Comparison of ENCODE assay signal across 12 cellular contexts in the genomic region with DNA sequence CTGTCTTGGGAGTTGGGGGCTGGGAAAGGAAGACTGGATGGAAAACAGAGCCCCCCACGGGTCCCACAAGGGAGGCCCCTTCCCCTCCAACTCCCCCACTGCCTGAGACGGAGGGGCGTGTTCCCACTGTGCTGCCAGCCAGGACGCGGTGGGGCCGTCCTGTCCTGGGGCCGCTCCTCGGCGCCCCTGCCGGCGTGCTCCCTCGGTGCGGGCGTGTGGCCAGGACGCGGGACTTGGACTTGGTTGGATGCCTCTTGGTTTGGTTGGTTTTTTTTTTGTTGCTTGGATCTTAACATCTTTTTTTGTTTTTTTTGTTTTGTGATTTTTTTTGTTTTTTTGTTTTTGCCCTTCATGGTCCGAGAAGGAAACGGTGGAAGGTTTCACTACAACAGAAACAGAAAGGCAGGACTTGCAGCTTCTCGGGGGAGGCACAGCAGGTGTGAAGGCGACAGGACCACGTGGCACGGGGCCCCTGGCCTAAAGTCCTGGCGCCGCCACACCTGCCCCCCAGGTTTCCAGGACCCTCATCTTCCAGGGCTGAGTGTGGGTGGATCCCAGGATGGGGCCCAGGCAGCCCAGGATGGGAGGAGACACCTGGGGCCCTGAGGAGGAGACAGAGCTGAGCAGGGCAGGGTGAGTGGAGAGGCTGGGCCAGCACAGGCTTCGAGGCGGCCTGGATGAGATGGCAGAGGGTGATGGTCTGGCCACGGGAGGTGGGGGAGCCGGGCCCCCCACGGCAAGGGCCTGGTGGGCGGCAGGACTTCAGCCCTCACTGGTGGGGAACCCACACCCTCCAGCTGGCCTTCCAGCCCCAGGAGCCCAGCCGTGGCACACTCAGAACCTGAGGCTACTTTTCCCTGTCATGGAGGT. TPM values are rescaled to one million over a fixed set of nuclear protein-coding genes. Genes with fewer than 3 reads are reported as not detected.
A peak's percentile ranks its signal among the peaks of the same experiment; 100 is the strongest.
DNase-seq lines count a peak whose midpoint lies in the region; ATAC-seq and TF ChIP-seq lines count a peak whose summit lies in the region.
"Had no signal": no experiment of that assay in that cellular context is flagged by ENCODE, and none has a peak within 500 bp of the region (broad histone marks: within the 10 kb centered on the region; RNA-seq: fewer than 3 reads in every experiment).

No MANE protein-coding gene starts in this region.

- no peak overlapping the region for H2BK12ac ChIP-seq in mesenchymal stem cell (ENCODE audit: low read length in 2 of 2)

- H3K36me3 ChIP-seq in NT2/D1 (ENCODE audit: insufficient read depth, insufficient read length, low read length) (peaks cover 25% of the 10 kb centered on the region), mesenchymal stem cell (ENCODE audit: control insufficient read depth in 1 of 2, insufficient read depth in 2 of 2, low read depth in 1 of 2, low read length in 2 of 2) (peaks cover 5 to 29% of the 10 kb centered on the region in 2 experiments), spleen (peaks cover 0 to 35% (median 17%) of the 10 kb centered on the region in 6 donors)

- intact Hi-C loops in spleen (cut with DNase I; ENCODE audit: low total_unique reads), result no loop called here

- 85% methylated on average over 31 of the region's 31 CpGs for WGBS in mesenchymal stem cell
- WGBS in spleen, 5 donors, result 37 to 61% (median 55%) methylated on average over 27 to 31 of the region's 31 CpGs

- CTCF ChIA-PET in AG04450 (lab: Charles Lee), result interaction anchor here (0.7 to 11.0 kb wide), 5 partner anchors 8 to 302 kb away, joined by 3 to 221 read pairs (median 4); no protein-coding TSS in a partner anchor
- CTCF ChIA-PET in activated CD4-positive, alpha-beta T cell treated with anti-CD3 and anti-CD28 coated beads, Interleukin-2, amount 10 ng/mL, durations not matched to agents 7 days and 5 days (lab: Charles Lee), result interaction anchor here (1.1 kb wide), 1 partner anchor 310 kb away, joined by 4 read pairs; no protein-coding TSS in a partner anchor

- no peaks in the 10 kb centered on the region for H3K36me3 Mint-ChIP-seq in activated CD4-positive, alpha-beta T cell treated with anti-CD3 and anti-CD28 coated beads, Interleukin-2, amount 10 ng/mL, durations not matched to agents 7 days and 5 days (ENCODE audit: low read depth)
- peaks cover 8% of the 10 kb centered on the region for H3K36me3 Mint-ChIP-seq in osteocyte (ENCODE audit: unreplicated experiment)

- no peak overlapping the region for H3K4ac ChIP-seq in mesenchymal stem cell (ENCODE audit: low read depth in 1 of 2, low read length in 2 of 2)

- DNase-seq in AG04450 (ENCODE audit: low read depth, low spot score), result no peak
- no peak for DNase-seq in NT2/D1 (ENCODE audit: low read depth, low spot score)
- DNase-seq in epithelial cell of proximal tubule (ENCODE audit: low read depth), result no peak
- DNase-seq in mesenchymal stem cell, result no peak
- no peak for DNase-seq in activated CD4-positive, alpha-beta T cell treated with anti-CD3 and anti-CD28 coated beads, Interleukin-2, amount 10 ng/mL, durations not matched to agents 7 days and 5 days
- DNase-seq in spleen, result no peak
- DNase-seq in osteocyte (ENCODE audit: extremely low spot score, unreplicated experiment), result no peak
- DNase-seq: activated effector memory CD4-positive, alpha-beta T cell treated with anti-CD3 and anti-CD28 coated beads, Interleukin-2, amount 50 U/mL, for 16 hours; MG63 had no signal

- no peak overlapping the region for H3K27ac ChIP-seq in AG04450 (ENCODE audit: low read depth, low read length)
- H3K27ac ChIP-seq in mesenchymal stem cell (ENCODE audit: low read length, poor library complexity, severe bottlenecking), result no peak overlapping the region
- H3K27ac ChIP-seq in spleen, result no peak overlapping the region
- H3K27ac ChIP-seq: SK-N-MC had no signal

- H4K91ac ChIP-seq in mesenchymal stem cell (ENCODE audit: low read length), result peak overlapping the region; percentile 20

- no peak overlapping the region for H3K23ac ChIP-seq in mesenchymal stem cell (ENCODE audit: low read length in 2 of 2)

- H3K27ac Mint-ChIP-seq in activated CD4-positive, alpha-beta T cell treated with anti-CD3 and anti-CD28 coated beads, Interleukin-2, amount 10 ng/mL, durations not matched to agents 7 days and 5 days, result no peak overlapping the region
- H3K27ac Mint-ChIP-seq in osteocyte (ENCODE audit: unreplicated experiment), result no peak overlapping the region
- H3K27ac Mint-ChIP-seq: dendritic cell treated with granulocyte-macrophage colony-stimulating factor and Interleukin-4, amounts not matched to agents 40 ng/mL and 50 ng/mL, for 4 days had no signal

- TF ChIP-seq POLR2A in spleen (IDR thresholded peaks at IDR 0.05), result no peak

- no peak overlapping the region for H3K4me2 ChIP-seq in mesenchymal stem cell (ENCODE audit: low read length, poor library complexity, severe bottlenecking)

- H4K8ac ChIP-seq in mesenchymal stem cell (ENCODE audit: low read length), result peak overlapping the region; percentile 24

- H2BK5ac ChIP-seq in mesenchymal stem cell (ENCODE audit: low read depth, low read length, poor library complexity, severe bottlenecking), result no peak overlapping the region

- H2BK120ac ChIP-seq in mesenchymal stem cell (ENCODE audit: low read depth, low read length), result no peak overlapping the region

- POLR2A ChIA-PET in AG04450 (lab: Yijun Ruan, JAX), result interaction anchor here (0.7 kb wide), 1 partner anchor 224 kb away, joined by 3 read pairs; no protein-coding TSS in a partner anchor
- POLR2A ChIA-PET in activated CD4-positive, alpha-beta T cell treated with anti-CD3 and anti-CD28 coated beads, Interleukin-2, amount 10 ng/mL, durations not matched to agents 7 days and 5 days (lab: Charles Lee), result no interaction called here

- H2BK15ac ChIP-seq in mesenchymal stem cell (ENCODE audit: low read depth, poor library complexity, severe bottlenecking), result no peak overlapping the region

- no peak for ATAC-seq in GM18870 (IDR thresholded peaks at IDR 0.05; ENCODE audit: unreplicated experiment)

- H3K9me3 ChIP-seq in AG04450 (ENCODE audit: control insufficient read depth, insufficient read depth, low read length) (no peaks in the 10 kb centered on the region), NT2/D1 (ENCODE audit: insufficient read depth, low read length) (no peaks in the 10 kb centered on the region), mesenchymal stem cell (ENCODE audit: control insufficient read depth, low read length) (no peaks in the 10 kb centered on the region), spleen (no peaks in the 10 kb centered on the region)
- H3K9me3 ChIP-seq: MG63 had no signal

- H2AK5ac ChIP-seq in mesenchymal stem cell (ENCODE audit: low read length, severe bottlenecking), result no peak overlapping the region

- H3K14ac ChIP-seq in mesenchymal stem cell (ENCODE audit: low read length in 2 of 2), result no peak overlapping the region

- H3K9me3 Mint-ChIP-seq in activated CD4-positive, alpha-beta T cell treated with anti-CD3 and anti-CD28 coated beads, Interleukin-2, amount 10 ng/mL, durations not matched to agents 7 days and 5 days, result no peaks in the 10 kb centered on the region
- H3K9me3 Mint-ChIP-seq in osteocyte (ENCODE audit: unreplicated experiment), result no peaks in the 10 kb centered on the region
- H3K9me3 Mint-ChIP-seq: dendritic cell treated with granulocyte-macrophage colony-stimulating factor and Interleukin-4, amounts not matched to agents 40 ng/mL and 50 ng/mL, for 4 days had no signal

- H3K27me3 Mint-ChIP-seq in activated CD4-positive, alpha-beta T cell treated with anti-CD3 and anti-CD28 coated beads, Interleukin-2, amount 10 ng/mL, durations not matched to agents 7 days and 5 days, result peaks cover 8% of the 10 kb centered on the region
- no peaks in the 10 kb centered on the region for H3K27me3 Mint-ChIP-seq in osteocyte (ENCODE audit: unreplicated experiment)

- H3K4me1 ChIP-seq in NT2/D1 (ENCODE audit: insufficient read depth, insufficient read length) (peaks cover 16% of the 10 kb centered on the region), mesenchymal stem cell (ENCODE audit: control insufficient read depth, insufficient read depth, low read depth, low read length) (no peaks in the 10 kb centered on the region), spleen (peaks cover 0 to 37% (median 7%) of the 10 kb centered on the region in 6 donors)

- peaks cover 10% of the 10 kb centered on the region for H3K4me1 Mint-ChIP-seq in activated CD4-positive, alpha-beta T cell treated with anti-CD3 and anti-CD28 coated beads, Interleukin-2, amount 10 ng/mL, durations not matched to agents 7 days and 5 days
- peaks cover 1% of the 10 kb centered on the region for H3K4me1 Mint-ChIP-seq in osteocyte (ENCODE audit: unreplicated experiment)

- H3K27me3 ChIP-seq in AG04450 (ENCODE audit: control insufficient read depth, insufficient read depth, low read length) (peaks cover 15% of the 10 kb centered on the region), NT2/D1 (ENCODE audit: insufficient read depth, insufficient read length) (no peaks in the 10 kb centered on the region), mesenchymal stem cell (ENCODE audit: control insufficient read depth in 1 of 2, insufficient read depth in 1 of 2, low read length in 2 of 2) (peaks cover 3 to 44% of the 10 kb centered on the region in 2 experiments), spleen (replicated peaks in 1 of 7) (peaks cover 0 to 56% (median 24%) of the 10 kb centered on the region in 7 donors)
- H3K27me3 ChIP-seq: MG63 had no signal

- no peak overlapping the region for H3K4me3 ChIP-seq in AG04450 (ENCODE audit: low read depth, low read length)
- no peak overlapping the region for H3K4me3 ChIP-seq in NT2/D1 (ENCODE audit: insufficient read length, low read depth)
- no peak overlapping the region for H3K4me3 ChIP-seq in epithelial cell of proximal tubule (ENCODE audit: low read depth, low read length)
- no peak overlapping the region for H3K4me3 ChIP-seq in mesenchymal stem cell (ENCODE audit: insufficient read depth in 1 of 2, low read depth in 1 of 2, low read length in 2 of 2)
- H3K4me3 ChIP-seq in spleen, result no peak overlapping the region
- H3K4me3 ChIP-seq: MG63, SK-N-MC had no signal

- H2AFZ ChIP-seq in mesenchymal stem cell (ENCODE audit: low read depth, low read length), result no peak overlapping the region

- no peaks in the 10 kb centered on the region for H3K79me1 ChIP-seq in mesenchymal stem cell (replicated peaks; ENCODE audit: low read length, poor library complexity, severe bottlenecking)

- H3K9ac ChIP-seq in NT2/D1 (ENCODE audit: insufficient read length, low read depth), result peak overlapping the region; percentile 46
- peak overlapping the region; percentile 58 for H3K9ac ChIP-seq in mesenchymal stem cell (ENCODE audit: low read length)

- TF ChIP-seq CTCF in AG04450 (IDR thresholded peaks at IDR 0.05; ENCODE audit: low read depth, low read length) (peak; percentile 48), epithelial cell of proximal tubule (conservative IDR thresholded peaks at IDR 0.05; ENCODE audit: low read depth, low read length) (peak; percentile 33), spleen (IDR thresholded peaks at IDR 0.05 in 8 of 11, conservative IDR thresholded peaks at IDR 0.05 in 3 of 11) (peak in 4 of 11 experiments; percentile 7 to 59 (median 26)), osteocyte (IDR thresholded peaks at IDR 0.05) (no peak)

- no peak overlapping the region for H3K4me3 Mint-ChIP-seq in activated CD4-positive, alpha-beta T cell treated with anti-CD3 and anti-CD28 coated beads, Interleukin-2, amount 10 ng/mL, durations not matched to agents 7 days and 5 days
- H3K4me3 Mint-ChIP-seq in osteocyte (ENCODE audit: unreplicated experiment), result no peak overlapping the region
- H3K4me3 Mint-ChIP-seq: dendritic cell treated with granulocyte-macrophage colony-stimulating factor and Interleukin-4, amounts not matched to agents 40 ng/mL and 50 ng/mL, for 4 days had no signal

- H3K18ac ChIP-seq in mesenchymal stem cell (ENCODE audit: low read depth in 1 of 2, low read length in 2 of 2), result no peak overlapping the region

RNA-seq across cellular contexts. Expression of gene ENGASE, which starts 16.1 kb away (rescaled TPM):
- polyA plus RNA-seq in AG04450 (2011; rRNA removed) (5.9 and 6.0 TPM in 2 replicates), spleen (100 to 1,000 TPM in 1 of 3 donors, 10 to 100 TPM in 2; 25.0 to 101 (median 43.6) TPM)
- polyA minus RNA-seq in AG04450 (2011; rRNA and poly(A)+ RNA removed), result 10.1 and 12.7 TPM in 2 replicates
- total RNA-seq in epithelial cell of proximal tubule (10.4 and 11.2 TPM in 2 replicates), spleen (100 to 1,000 TPM in 3 of 7 donors, 10 to 100 TPM in 4; 54.7 to 148 (median 99.4) TPM), osteocyte (36.3 and 38.4 TPM in 2 replicates)
- polyA plus RNA-seq in mesenchymal stem cell (2013, experiment 1 of 2), result 6.9 TPM
- polyA plus RNA-seq in mesenchymal stem cell (2013, experiment 2 of 2), result 5.8 TPM
- total RNA-seq in activated CD4-positive, alpha-beta T cell treated with anti-CD3 and anti-CD28 coated beads, Interleukin-2, amount 10 ng/mL, durations not matched to agents 7 days and 5 days, result 10 to 100 TPM; 30.8 to 36.1 TPM
